Comparison of ENCODE assay signal across 8 cellular contexts in the genomic region with DNA sequence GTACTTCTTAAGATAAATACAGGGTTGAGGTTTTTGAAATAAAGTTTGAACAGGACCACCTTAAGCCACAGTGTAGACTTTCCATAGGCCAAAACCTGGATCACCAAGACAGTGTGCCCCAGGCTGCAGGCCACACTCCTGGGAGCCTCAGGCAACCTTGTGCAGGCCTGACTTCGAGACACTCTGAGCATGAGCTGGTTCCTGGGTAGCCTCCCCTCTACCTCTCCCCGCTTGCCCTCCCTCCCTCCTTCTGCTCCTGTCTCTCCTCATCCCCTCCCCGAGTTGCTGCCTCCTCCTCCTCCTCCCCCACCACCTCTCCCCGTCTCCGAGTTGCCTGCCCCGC. TPM values are rescaled to one million over a fixed set of nuclear protein-coding genes. Genes with fewer than 3 reads are reported as not detected.
DNase-seq lines count a peak whose midpoint lies in the region; ATAC-seq lines count a peak whose summit lies in the region.

No MANE protein-coding gene starts in this region.

- no peak overlapping the region for H3K9ac ChIP-seq in SK-N-MC (ENCODE audit: insufficient read length)

- peak overlapping the region; percentile 54 for H3K4me3 Mint-ChIP-seq in activated naive CD4-positive, alpha-beta T cell treated with anti-CD3 and anti-CD28 coated beads, Interleukin-2, amount 10 ng/mL, durations not matched to agents 7 days and 5 days
- peak overlapping the region; percentile 32 for H3K4me3 Mint-ChIP-seq in stimulated activated effector memory CD8-positive, alpha-beta T cell treated with anti-CD3 and anti-CD28 coated beads, Interleukin-12 subunit alpha, Interleukin-12 subunit beta, amount 100 ng/mL, for 72 hours

- H3K36me3 ChIP-seq in SK-N-MC (ENCODE audit: insufficient read depth, low read length), result no peaks in the 10 kb centered on the region

- peaks cover 31% of the 10 kb centered on the region for H3K27me3 Mint-ChIP-seq in activated naive CD4-positive, alpha-beta T cell treated with anti-CD3 and anti-CD28 coated beads, Interleukin-2, amount 10 ng/mL, durations not matched to agents 7 days and 5 days

- ATAC-seq in left cardiac atrium, result peak; percentile 15 to 71
- ATAC-seq in stimulated activated effector memory CD8-positive, alpha-beta T cell treated with anti-CD3 and anti-CD28 coated beads, Interleukin-12 subunit alpha, Interleukin-12 subunit beta, amount 100 ng/mL, for 72 hours, result peak; percentile 45

- peak overlapping the region; percentile 10; the same call in 1 of the 2 replicates for H3K4me3 ChIP-seq in SK-N-MC

- no peak overlapping the region for H3K27ac Mint-ChIP-seq in activated naive CD4-positive, alpha-beta T cell treated with anti-CD3 and anti-CD28 coated beads, Interleukin-2, amount 10 ng/mL, durations not matched to agents 7 days and 5 days
- H3K27ac Mint-ChIP-seq in stimulated activated effector memory CD8-positive, alpha-beta T cell treated with anti-CD3 and anti-CD28 coated beads, Interleukin-12 subunit alpha, Interleukin-12 subunit beta, amount 100 ng/mL, for 72 hours, result peak overlapping the region; percentile 34

- CTCF ChIA-PET in activated naive CD4-positive, alpha-beta T cell treated with anti-CD3 and anti-CD28 coated beads, Interleukin-2, amount 10 ng/mL, durations not matched to agents 7 days and 5 days (lab: Charles Lee), result no interaction called here

- intact Hi-C loops in left cardiac atrium (cut with DNase I), result no loop called here

- H3K9me3 ChIP-seq in SK-N-MC (ENCODE audit: low read depth, low read length), result peaks cover 3% of the 10 kb centered on the region; the same call in 1 of the 2 replicates

- H3K36me3 Mint-ChIP-seq in activated naive CD4-positive, alpha-beta T cell treated with anti-CD3 and anti-CD28 coated beads, Interleukin-2, amount 10 ng/mL, durations not matched to agents 7 days and 5 days, result peaks cover 1% of the 10 kb centered on the region
- no peaks in the 10 kb centered on the region for H3K36me3 Mint-ChIP-seq in stimulated activated effector memory CD8-positive, alpha-beta T cell treated with anti-CD3 and anti-CD28 coated beads, Interleukin-12 subunit alpha, Interleukin-12 subunit beta, amount 100 ng/mL, for 72 hours

- DNase-seq in activated naive CD4-positive, alpha-beta T cell treated with anti-CD3 and anti-CD28 coated beads, Interleukin-2, amount 10 ng/mL, durations not matched to agents 7 days and 5 days, result no peak
- no peak for DNase-seq in activated naive CD4-positive, alpha-beta T cell treated with Interleukin-2 at 50 U/mL for 16 hours
- no peak for DNase-seq in SK-N-MC (ENCODE audit: low read depth, low spot score)
- no peak for DNase-seq in left cardiac atrium
- no peak for DNase-seq in stimulated activated effector memory CD8-positive, alpha-beta T cell treated with anti-CD3 and anti-CD28 coated beads, Interleukin-12 subunit alpha, Interleukin-12 subunit beta, amount 100 ng/mL, for 72 hours (ENCODE audit: low spot score in 2 of 2)
- no peak for DNase-seq in mesenteric fat pad (ENCODE audit: low spot score)
- no peak for DNase-seq in stimulated activated CD4-positive, alpha-beta T cell treated with anti-CD3 and anti-CD28 coated beads, Interleukin-4, amount 100 ng/mL, for 4 hours
- no peak for DNase-seq in amniotic stem cell (lab: John Stamatoyannopoulos, UW)

- H3K27ac ChIP-seq in SK-N-MC, result peak overlapping the region; percentile 64

- peaks cover 30% of the 10 kb centered on the region for H3K4me1 Mint-ChIP-seq in activated naive CD4-positive, alpha-beta T cell treated with anti-CD3 and anti-CD28 coated beads, Interleukin-2, amount 10 ng/mL, durations not matched to agents 7 days and 5 days
- peaks cover 27% of the 10 kb centered on the region for H3K4me1 Mint-ChIP-seq in stimulated activated effector memory CD8-positive, alpha-beta T cell treated with anti-CD3 and anti-CD28 coated beads, Interleukin-12 subunit alpha, Interleukin-12 subunit beta, amount 100 ng/mL, for 72 hours

- no peaks in the 10 kb centered on the region for H3K9me3 Mint-ChIP-seq in activated naive CD4-positive, alpha-beta T cell treated with anti-CD3 and anti-CD28 coated beads, Interleukin-2, amount 10 ng/mL, durations not matched to agents 7 days and 5 days
- H3K9me3 Mint-ChIP-seq in stimulated activated effector memory CD8-positive, alpha-beta T cell treated with anti-CD3 and anti-CD28 coated beads, Interleukin-12 subunit alpha, Interleukin-12 subunit beta, amount 100 ng/mL, for 72 hours, result no peaks in the 10 kb centered on the region

RNA-seq across cellular contexts. Expression of a gene that starts 10.6 kb away (rescaled TPM):
- total RNA-seq in left cardiac atrium, result not detected
- total RNA-seq in mesenteric fat pad, result not detected

RNA-seq across cellular contexts. Expression of a gene that starts 19.9 kb away (rescaled TPM):
- total RNA-seq in left cardiac atrium (10 to 100 TPM; 29.3 to 31.2 TPM), mesenteric fat pad (62.0 TPM)
